15 cellular contexts compared by ENCODE assay signal in genomic region chr14:21204167-21205025, GRCh38. TPM values are rescaled to one million over a fixed set of nuclear protein-coding genes. Genes with fewer than 3 reads are reported as not detected.
DNase-seq lines count a peak whose midpoint lies in the region; ATAC-seq and TF ChIP-seq lines count a peak whose summit lies in the region.
"Had no signal": no experiment of that assay in that cellular context is flagged by ENCODE, and none has a peak within 500 bp of the region (broad histone marks: within the 10 kb centered on the region; RNA-seq: fewer than 3 reads in every experiment).

No MANE protein-coding gene starts in this region.

- H3K4me3 ChIP-seq in HEK293 (ENCODE audit: low read depth, low read length): no peak overlapping the region
- H3K4me3 ChIP-seq in SJCRH30: no peak overlapping the region
- H3K4me3 ChIP-seq: skin epidermis had no signal

- H3K9me3 ChIP-seq in HEK293 (ENCODE audit: control insufficient read depth, insufficient read depth, low read depth, low read length): no peaks in the 10 kb centered on the region
- H3K9me3 ChIP-seq in SJCRH30 (replicated peaks): no peaks in the 10 kb centered on the region

- intact Hi-C loops in activated CD8-positive, alpha-beta T cell treated with anti-CD3 and anti-CD28 coated beads for 36 hours (cut with micrococcal nuclease): no loop called here
- intact Hi-C loops in sciatic nerve (cut with DNase I): loop anchor here (5.0 kb wide), 1 partner anchor 1533 kb away; no protein-coding TSS in a partner anchor

- H3K27me3 ChIP-seq in SJCRH30: no peaks in the 10 kb centered on the region

- no peak for TF ChIP-seq CTCF in activated CD8-positive, alpha-beta T cell treated with anti-CD3 and anti-CD28 coated beads for 36 hours (IDR thresholded peaks at IDR 0.05)
- TF ChIP-seq CTCF in HEK293 (tag by site-specific recombination; IDR thresholded peaks at IDR 0.05): no peak
- TF ChIP-seq CTCF in progenitor cell of endocrine pancreas (IDR thresholded peaks at IDR 0.05; ENCODE audit: unreplicated experiment): no peak

- H3K4me1 ChIP-seq in HEK293 (ENCODE audit: control insufficient read depth, insufficient read depth, low read length) (no peaks in the 10 kb centered on the region), SJCRH30 (no peaks in the 10 kb centered on the region)

- no peak overlapping the region for H3K4me3 Mint-ChIP-seq in activated CD8-positive, alpha-beta T cell treated with anti-CD3 and anti-CD28 coated beads for 36 hours
- H3K4me3 Mint-ChIP-seq in activated CD8-positive, alpha-beta T cell treated with anti-CD3 and anti-CD28 coated beads, Interleukin-2, amount 10 ng/mL, durations not matched to agents 7 days and 5 days: no peak overlapping the region
- H3K4me3 Mint-ChIP-seq in effector memory CD8-positive, alpha-beta T cell: no peak overlapping the region
- H3K4me3 Mint-ChIP-seq in progenitor cell of endocrine pancreas (ENCODE audit: low read depth): no peak overlapping the region

- CTCF ChIA-PET in activated CD8-positive, alpha-beta T cell treated with anti-CD3 and anti-CD28 coated beads for 36 hours (lab: Charles Lee): no interaction called here
- CTCF ChIA-PET in activated CD8-positive, alpha-beta T cell treated with anti-CD3 and anti-CD28 coated beads, Interleukin-2, amount 10 ng/mL, durations not matched to agents 7 days and 5 days (lab: Charles Lee): no interaction called here
- CTCF ChIA-PET in HEK293 (lab: Yijun Ruan, JAX): interaction anchor here (0.5 to 1.7 kb wide), 3 partner anchors 12 to 136 kb away, joined by 3 to 4 read pairs (median 3); no protein-coding TSS in a partner anchor

- H3K27ac ChIP-seq in HEK293 (ENCODE audit: extremely low read depth, low read depth, low read length): no peak overlapping the region
- no peak overlapping the region for H3K27ac ChIP-seq in SJCRH30
- H3K27ac ChIP-seq: skin epidermis had no signal

- H3K4me1 Mint-ChIP-seq in activated CD8-positive, alpha-beta T cell treated with anti-CD3 and anti-CD28 coated beads for 36 hours (ENCODE audit: low read depth): peaks cover 26% of the 10 kb centered on the region
- H3K4me1 Mint-ChIP-seq in activated CD8-positive, alpha-beta T cell treated with anti-CD3 and anti-CD28 coated beads, Interleukin-2, amount 10 ng/mL, durations not matched to agents 7 days and 5 days (ENCODE audit: low read depth): no peaks in the 10 kb centered on the region
- peaks cover 9 to 23% of the 10 kb centered on the region in 2 donors for H3K4me1 Mint-ChIP-seq in effector memory CD8-positive, alpha-beta T cell (ENCODE audit: low read depth in 2 of 2)
- peaks cover 34% of the 10 kb centered on the region for H3K4me1 Mint-ChIP-seq in progenitor cell of endocrine pancreas (ENCODE audit: low read depth)

- no peaks in the 10 kb centered on the region for H3K9me3 Mint-ChIP-seq in activated CD8-positive, alpha-beta T cell treated with anti-CD3 and anti-CD28 coated beads for 36 hours
- H3K9me3 Mint-ChIP-seq in activated CD8-positive, alpha-beta T cell treated with anti-CD3 and anti-CD28 coated beads, Interleukin-2, amount 10 ng/mL, durations not matched to agents 7 days and 5 days (ENCODE audit: insufficient read depth): no peaks in the 10 kb centered on the region
- no peaks in the 10 kb centered on the region for H3K9me3 Mint-ChIP-seq in effector memory CD8-positive, alpha-beta T cell
- H3K9me3 Mint-ChIP-seq in progenitor cell of endocrine pancreas (ENCODE audit: low read depth): no peaks in the 10 kb centered on the region

- H3K27me3 Mint-ChIP-seq in activated CD8-positive, alpha-beta T cell treated with anti-CD3 and anti-CD28 coated beads for 36 hours: no peaks in the 10 kb centered on the region
- H3K27me3 Mint-ChIP-seq in activated CD8-positive, alpha-beta T cell treated with anti-CD3 and anti-CD28 coated beads, Interleukin-2, amount 10 ng/mL, durations not matched to agents 7 days and 5 days (ENCODE audit: low read depth): no peaks in the 10 kb centered on the region
- no peaks in the 10 kb centered on the region for H3K27me3 Mint-ChIP-seq in effector memory CD8-positive, alpha-beta T cell
- no peaks in the 10 kb centered on the region for H3K27me3 Mint-ChIP-seq in progenitor cell of endocrine pancreas

- H3K36me3 ChIP-seq in HEK293 (ENCODE audit: control insufficient read depth in 2 of 2, insufficient read depth in 1 of 2, low read length in 2 of 2): peaks cover 30 to 73% of the 10 kb centered on the region in 2 experiments
- peaks cover 58% of the 10 kb centered on the region for H3K36me3 ChIP-seq in SJCRH30

- no peak for ATAC-seq in activated CD8-positive, alpha-beta T cell treated with anti-CD3 and anti-CD28 coated beads for 36 hours
- ATAC-seq in activated CD8-positive, alpha-beta T cell treated with anti-CD3 and anti-CD28 coated beads, Interleukin-2, amount 10 ng/mL, durations not matched to agents 7 days and 5 days: no peak
- ATAC-seq in effector memory CD8-positive, alpha-beta T cell (replicated peaks): no peak
- no peak for ATAC-seq in sciatic nerve

- POLR2A ChIA-PET in activated CD8-positive, alpha-beta T cell treated with anti-CD3 and anti-CD28 coated beads for 36 hours (lab: Charles Lee): interaction anchor here (0.9 to 1.9 kb wide), 5 partner anchors 8 to 206 kb away, joined by 3 to 8 read pairs (median 4); no protein-coding TSS in a partner anchor
- POLR2A ChIA-PET in activated CD8-positive, alpha-beta T cell treated with anti-CD3 and anti-CD28 coated beads, Interleukin-2, amount 10 ng/mL, durations not matched to agents 7 days and 5 days (lab: Charles Lee): interaction anchor here (1.2 kb wide), 1 partner anchor 147 kb away, joined by 3 read pairs; no protein-coding TSS in a partner anchor
- POLR2A ChIA-PET in HEK293 (lab: Yijun Ruan, JAX): no interaction called here

- DNase-seq in activated CD8-positive, alpha-beta T cell treated with anti-CD3 and anti-CD28 coated beads for 36 hours: no peak
- no peak for DNase-seq in activated CD8-positive, alpha-beta T cell treated with anti-CD3 and anti-CD28 coated beads, Interleukin-2, amount 10 ng/mL, durations not matched to agents 7 days and 5 days
- no peak for DNase-seq in effector memory CD8-positive, alpha-beta T cell
- DNase-seq in progenitor cell of endocrine pancreas (ENCODE audit: low spot score, unreplicated experiment) (no peak), SJCRH30 (no peak), RKO (ENCODE audit: low spot score) (no peak), sciatic nerve (ENCODE audit: low spot score) (no peak)
- DNase-seq: RPMI8226; stimulated activated naive CD8-positive, alpha-beta T cell treated with anti-CD3 and anti-CD28 coated beads, Interleukin-15, Interleukin-2, amounts not matched to agents 100 U/mL and 50 U/mL, for 24 hours; T-helper 9 cell had no signal

- peak overlapping the region; percentile 60 for H3K27ac Mint-ChIP-seq in activated CD8-positive, alpha-beta T cell treated with anti-CD3 and anti-CD28 coated beads for 36 hours
- H3K27ac Mint-ChIP-seq in activated CD8-positive, alpha-beta T cell treated with anti-CD3 and anti-CD28 coated beads, Interleukin-2, amount 10 ng/mL, durations not matched to agents 7 days and 5 days: no peak overlapping the region
- H3K27ac Mint-ChIP-seq in effector memory CD8-positive, alpha-beta T cell: peak overlapping the region; percentile 3 to 87
- peak overlapping the region; percentile 49 for H3K27ac Mint-ChIP-seq in progenitor cell of endocrine pancreas

- peaks cover 57% of the 10 kb centered on the region for H3K36me3 Mint-ChIP-seq in activated CD8-positive, alpha-beta T cell treated with anti-CD3 and anti-CD28 coated beads for 36 hours (ENCODE audit: low read depth)
- peaks cover 65% of the 10 kb centered on the region for H3K36me3 Mint-ChIP-seq in activated CD8-positive, alpha-beta T cell treated with anti-CD3 and anti-CD28 coated beads, Interleukin-2, amount 10 ng/mL, durations not matched to agents 7 days and 5 days (ENCODE audit: low read depth)
- peaks cover 65% of the 10 kb centered on the region for H3K36me3 Mint-ChIP-seq in effector memory CD8-positive, alpha-beta T cell (ENCODE audit: insufficient read depth)
- H3K36me3 Mint-ChIP-seq in progenitor cell of endocrine pancreas (ENCODE audit: insufficient read depth): peaks cover 38% of the 10 kb centered on the region

TF ChIP-seq in HEK293, 187 proteins besides CTCF, POLR2A, EP300 and RAD21:
- TF ChIP-seq ZNF311 (tag by site-specific recombination; IDR thresholded peaks at IDR 0.05; ENCODE audit: borderline replicate concordance): no peak
- 0 out of 2 replicates have a peak, but pooled peaks have one; percentile 11 for TF ChIP-seq PRDM10 (tag by site-specific recombination; IDR thresholded peaks at IDR 0.05)

RNA-seq across cellular contexts. Expression of gene OR5AU1, which starts 48.5 kb away (rescaled TPM):
- under 1 TPM in 1 of 2 experiments, not detected in 1; 0.07 TPM for total RNA-seq in activated CD8-positive, alpha-beta T cell treated with anti-CD3 and anti-CD28 coated beads for 36 hours
- total RNA-seq in activated CD8-positive, alpha-beta T cell treated with anti-CD3 and anti-CD28 coated beads, Interleukin-2, amount 10 ng/mL, durations not matched to agents 7 days and 5 days: not detected
- total RNA-seq in progenitor cell of endocrine pancreas (not detected in 2 replicates), sciatic nerve (not detected)
- 0.03 TPM in 1 of 2 replicates, not detected in the other for total RNA-seq in SJCRH30 (2014; rRNA removed; shearing (Covaris generic))
- total RNA-seq: bronchial epithelial cell, fibroblast of villous mesenchyme, lung microvascular endothelial cell had no signal
